Comparison of ENCODE assay signal across 16 cellular contexts in the genomic region with DNA sequence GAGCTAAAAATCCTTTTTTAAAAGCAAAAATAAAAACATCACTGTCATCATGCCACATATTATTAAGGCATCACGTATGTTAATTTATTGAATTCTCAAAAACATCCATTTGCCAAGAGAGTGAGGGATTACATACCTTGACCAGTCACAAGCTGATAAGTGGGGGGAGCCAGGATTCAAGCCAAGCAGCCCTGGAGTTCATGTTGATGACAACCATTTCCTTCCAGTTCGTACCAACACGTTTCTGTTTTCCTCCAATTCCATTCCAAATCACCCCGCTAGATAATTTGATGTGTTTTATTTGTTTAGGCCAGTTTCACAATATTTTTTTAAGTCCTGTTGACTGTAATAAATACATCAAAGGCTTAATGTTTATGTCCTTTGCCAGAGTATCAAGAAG. TPM values are rescaled to one million over a fixed set of nuclear protein-coding genes. Genes with fewer than 3 reads are reported as not detected.
"Had no signal": no experiment of that assay in that cellular context is flagged by ENCODE, and none has a peak within 500 bp of the region (broad histone marks: within the 10 kb centered on the region; RNA-seq: fewer than 3 reads in every experiment).

No MANE protein-coding gene starts in this region.

- H3K27me3 ChIP-seq: foreskin keratinocyte, left lung, suprapubic skin, upper lobe of left lung had no signal

- H3K4me3 ChIP-seq: left lung, suprapubic skin, upper lobe of left lung had no signal

- DNase-seq: activated CD4-positive, alpha-beta memory T cell treated with anti-CD3 and anti-CD28 coated beads for 36 hours; activated CD4-positive, alpha-beta T cell treated with anti-CD3 and anti-CD28 coated beads for 4 hours; activated gamma-delta T cell treated with Interleukin-2 at 50 U/mL for 16 hours; activated T-cell treated with anti-CD3 and anti-CD28 coated beads for 4 hours; effector memory CD8-positive, alpha-beta T cell; foreskin keratinocyte; kidney; left lung; mammary epithelial cell; nephron progenitor cell; nucleus accumbens; stimulated activated CD4-positive, alpha-beta T cell treated with anti-CD3 and anti-CD28 coated beads, Interleukin-2, amount 100 ng/mL, for 24 hours; stimulated activated naive CD8-positive, alpha-beta T cell treated with anti-CD3 and anti-CD28 coated beads, Interleukin-15, Interleukin-2, amounts not matched to agents 100 U/mL and 50 U/mL, for 24 hours; upper lobe of left lung had no signal

- H3K27ac ChIP-seq: foreskin keratinocyte, left lung had no signal

RNA-seq across cellular contexts. Expression of a gene that starts 53.0 kb away (rescaled TPM):
- total RNA-seq: activated T-helper 1 cell treated with anti-CD3 and anti-CD28 coated beads, Interleukin-12 subunit alpha, Interleukin-12 subunit beta, Interleukin-2, Interleukin-4 antibody, amounts not matched to agents 30 ng/mL and 10 ng/mL and 1 ng/mL, durations not matched to agents 14 hours and 24 hours and 36 hours had no signal
